In the genomic region with DNA sequence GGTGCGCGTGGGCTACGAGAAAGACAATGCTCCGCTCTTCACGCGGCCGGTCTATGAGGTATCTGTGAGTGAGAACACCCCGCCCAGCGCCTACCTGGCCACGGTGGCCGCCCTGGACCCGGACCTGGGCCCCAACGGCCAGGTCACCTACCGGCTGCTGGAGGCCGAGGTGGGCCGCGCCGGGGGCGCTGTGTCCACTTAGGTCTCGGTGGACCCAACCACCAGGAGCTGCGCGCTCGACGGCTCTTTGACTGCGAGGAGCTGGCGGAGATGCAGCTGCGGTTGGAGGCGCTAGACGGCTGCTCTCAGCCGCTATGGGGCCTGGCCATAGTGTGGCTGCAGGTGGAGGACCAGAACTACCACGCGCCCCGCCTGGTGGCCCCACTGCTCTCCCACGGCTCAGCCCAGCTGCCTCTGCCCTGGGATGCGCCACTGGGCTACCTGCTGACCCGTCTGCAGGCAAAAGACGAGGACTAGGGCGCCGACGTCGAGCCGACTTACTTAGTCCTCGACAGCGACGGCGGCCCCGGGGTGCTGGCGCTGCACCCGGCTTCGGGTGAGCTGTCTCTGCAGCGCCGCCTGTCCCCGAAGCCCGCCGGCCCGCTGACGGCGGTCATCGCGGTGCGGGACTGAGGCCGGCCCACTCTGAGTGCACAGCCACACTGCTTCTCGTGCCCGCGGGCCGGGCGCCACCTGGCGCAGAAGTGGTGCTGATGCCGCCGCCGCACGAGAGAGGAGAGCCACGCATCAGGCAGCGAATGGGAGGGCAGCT, we compare ENCODE assay signal across 12 cellular contexts.
DNase-seq lines count a peak whose midpoint lies in the region; ATAC-seq and TF ChIP-seq lines count a peak whose summit lies in the region.
"Had no signal": no experiment of that assay in that cellular context is flagged by ENCODE, and none has a peak within 500 bp of the region (broad histone marks: within the 10 kb centered on the region; RNA-seq: fewer than 3 reads in every experiment).

No MANE protein-coding gene starts in this region.

- no peak overlapping the region for H3K27ac Mint-ChIP-seq in glutamatergic neuron (ENCODE audit: unreplicated experiment)

- DNase-seq in Daoy (ENCODE audit: low read depth) (peak; percentile 34), NCI-H1092 treated with DMSO at 0.1 percent for 48 hours (lab: John Stamatoyannopoulos, UW) (peak; percentile 35), glutamatergic neuron (peak; percentile 65), osteoblast (ENCODE audit: insufficient read length, low spot score, missing footprints) (peak; percentile 58), NCI-H1105 (lab: John Stamatoyannopoulos, UW) (no peak), H4 (ENCODE audit: low spot score) (no peak)
- DNase-seq: amniotic stem cell, GDM1, Karpas-422 had no signal

- H3K9me3 ChIP-seq in osteoblast (ENCODE audit: low read depth, low read length): no peaks in the 10 kb centered on the region

- no peaks in the 10 kb centered on the region for H3K27me3 ChIP-seq in osteoblast (ENCODE audit: insufficient read depth, low read length)

- no peak overlapping the region for H3K4me3 ChIP-seq in osteoblast (ENCODE audit: insufficient read depth, low read length)

- no peak overlapping the region for H3K27ac ChIP-seq in osteoblast (ENCODE audit: low read depth, low read length)

- no peaks in the 10 kb centered on the region for H3K4me1 ChIP-seq in osteoblast (ENCODE audit: insufficient read depth, low read length)

- no peak overlapping the region for H3K4me2 ChIP-seq in osteoblast (ENCODE audit: insufficient read depth, low read length)

- H3K9me3 Mint-ChIP-seq in glutamatergic neuron (ENCODE audit: unreplicated experiment): peaks cover 7% of the 10 kb centered on the region

- H3K27me3 Mint-ChIP-seq in glutamatergic neuron (ENCODE audit: unreplicated experiment): peaks cover 2% of the 10 kb centered on the region

- ATAC-seq in GM21515 (IDR thresholded peaks at IDR 0.05; ENCODE audit: unreplicated experiment) (no peak), HG03139 (IDR thresholded peaks at IDR 0.05; ENCODE audit: unreplicated experiment) (no peak)
- ATAC-seq: Panc1 had no signal

- H3K4me3 Mint-ChIP-seq in glutamatergic neuron (ENCODE audit: unreplicated experiment): no peak overlapping the region

- H3K4me1 Mint-ChIP-seq in glutamatergic neuron (ENCODE audit: low read depth, unreplicated experiment): peaks cover 30% of the 10 kb centered on the region

- H4K20me1 ChIP-seq in osteoblast (ENCODE audit: insufficient read depth, low read length): no peaks in the 10 kb centered on the region

- TF ChIP-seq CTCF in glutamatergic neuron (IDR thresholded peaks at IDR 0.05; ENCODE audit: partially characterized antibody, unreplicated experiment) (peak; percentile 15), osteoblast (IDR thresholded peaks at IDR 0.05; ENCODE audit: extremely low read depth, low read depth, low read length) (no peak)

- H3K79me2 ChIP-seq in osteoblast (ENCODE audit: insufficient read depth, low read length): no peaks in the 10 kb centered on the region

- no peaks in the 10 kb centered on the region for H3K36me3 Mint-ChIP-seq in glutamatergic neuron (ENCODE audit: unreplicated experiment)

- H3K36me3 ChIP-seq in osteoblast (ENCODE audit: insufficient read depth, low read length): no peaks in the 10 kb centered on the region

- no peak overlapping the region for H2AFZ ChIP-seq in osteoblast (ENCODE audit: low read length)

Comparison
In these comparisons a context has a peak if more than half of its experiments do, and no peak if none do; other contexts are left out.
1. DNase-seq: peak in Daoy (single experiment), NCI-H1092 treated with DMSO at 0.1 percent for 48 hours (single experiment), glutamatergic neuron (single experiment) and osteoblast (single experiment); none in NCI-H1105 (single experiment) and H4 (single experiment).